23 cellular contexts compared by ENCODE assay signal in the genomic region with DNA sequence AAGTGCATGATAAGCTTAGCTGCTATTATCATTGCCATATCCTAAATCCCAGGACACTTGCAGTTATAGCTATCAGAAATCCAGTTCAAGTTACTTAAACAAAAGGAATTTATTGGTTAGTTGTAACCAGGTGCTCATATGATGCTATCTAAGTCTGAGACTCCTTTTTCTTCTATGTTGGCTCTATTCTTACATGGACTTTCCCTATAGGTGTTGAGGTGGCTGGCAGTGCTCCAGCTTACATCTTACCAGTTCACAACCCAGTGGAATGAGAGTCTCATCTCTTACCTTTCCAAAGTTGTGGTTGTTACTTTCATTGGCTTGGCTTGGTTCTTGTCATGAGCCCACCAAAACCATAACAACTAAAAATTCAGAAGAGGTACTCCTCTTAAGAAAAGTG.
A peak's percentile ranks its signal among the peaks of the same experiment; 100 is the strongest.
DNase-seq lines count a peak whose midpoint lies in the region; ATAC-seq and TF ChIP-seq lines count a peak whose summit lies in the region.
"Had no signal": no experiment of that assay in that cellular context is flagged by ENCODE, and none has a peak within 500 bp of the region (broad histone marks: within the 10 kb centered on the region; RNA-seq: fewer than 3 reads in every experiment).

No MANE protein-coding gene starts in this region.

- no peaks in the 10 kb centered on the region for H3K36me3 ChIP-seq in mammary epithelial cell (ENCODE audit: insufficient read depth, low read length)
- no peaks in the 10 kb centered on the region for H3K36me3 ChIP-seq in RWPE2 (ENCODE audit: low read depth)
- H3K36me3 ChIP-seq: HAP-1, Peyer's patch, SJCRH30 had no signal

- H3K27me3 ChIP-seq in mammary epithelial cell (ENCODE audit: insufficient read depth, low read length) (no peaks in the 10 kb centered on the region), RWPE2 (ENCODE audit: insufficient read depth, poor library complexity, severe bottlenecking) (no peaks in the 10 kb centered on the region)
- H3K27me3 ChIP-seq: Peyer's patch, SJCRH30, testis had no signal

- H3K9me3 ChIP-seq in mammary epithelial cell (replicated peaks; ENCODE audit: insufficient read depth, low read length) (no peaks in the 10 kb centered on the region), RWPE2 (ENCODE audit: severe bottlenecking) (no peaks in the 10 kb centered on the region)
- H3K9me3 ChIP-seq: HAP-1, Peyer's patch, SJCRH30, testis had no signal

- TF ChIP-seq CTCF in mammary epithelial cell (conservative IDR thresholded peaks at IDR 0.05 in 1 of 2, IDR thresholded peaks at IDR 0.05 in 1 of 2; ENCODE audit: extremely low read depth in 1 of 2, insufficient read depth in 1 of 2, low read depth in 1 of 2, low read length in 2 of 2) (no peak), MCF 10A (IDR thresholded peaks at IDR 0.05; ENCODE audit: unreplicated experiment) (no peak), RWPE2 (IDR thresholded peaks at IDR 0.05; ENCODE audit: poor library complexity, severe bottlenecking) (no peak), fibroblast of the aortic adventitia (IDR thresholded peaks at IDR 0.05; ENCODE audit: insufficient read depth, low read length) (no peak)

- no peak overlapping the region for H2AFZ ChIP-seq in mammary epithelial cell (ENCODE audit: low read depth, low read length)

- CTCF ChIA-PET in mammary epithelial cell (lab: Charles Lee; ENCODE audit: low non-redundant PET) = no interaction called here
- CTCF ChIA-PET in MCF 10A (lab: Yijun Ruan, JAX) = interaction anchor here (0.6 kb wide), 2 partner anchors 234 to 1226 kb away, joined by 3 read pairs; no protein-coding TSS in a partner anchor

- no peaks in the 10 kb centered on the region for H3K79me2 ChIP-seq in mammary epithelial cell (ENCODE audit: insufficient read depth, low read length)

- H3K4me3 ChIP-seq in mammary epithelial cell (replicated peaks in 1 of 3; ENCODE audit: insufficient read depth in 1 of 3, low read depth in 2 of 3, low read length in 3 of 3) (no peak overlapping the region), RWPE2 (ENCODE audit: severe bottlenecking) (no peak overlapping the region), fibroblast of the aortic adventitia (ENCODE audit: low read depth, low read length) (no peak overlapping the region)
- H3K4me3 ChIP-seq: HAP-1, Peyer's patch, SJCRH30, testis had no signal

- dilution Hi-C loops in mammary epithelial cell (cut with HindIII; ENCODE audit: low sequenced_read_pairs) = no loop called here

- H3K27ac Mint-ChIP-seq in MCF 10A (ENCODE audit: low read depth, unreplicated experiment) = no peak overlapping the region
- peak overlapping the region in 1 of 2 donors; percentile 66 for H3K27ac Mint-ChIP-seq in stimulated activated naive CD8-positive, alpha-beta T cell treated with anti-CD3 and anti-CD28 coated beads, Interleukin-15, amount 100 ng/mL, for 72 hours
- H3K27ac Mint-ChIP-seq: activated naive CD4-positive, alpha-beta T cell treated with anti-CD3 and anti-CD28 coated beads, Interleukin-2, amount 50 U/mL, for 24 hours; CD8-positive, alpha-beta T cell; T-helper 1 cell treated with Interleukin-12 subunit alpha and Interleukin-12 subunit beta and Interleukin-4 antibody, amounts not matched to agents 30 μg/mL and 1 μg/mL, for 36 hours had no signal

- POLR2A ChIA-PET in MCF 10A (lab: Yijun Ruan, JAX) = interaction anchor here (0.9 to 1.9 kb wide), 3 partner anchors 21 to 97 kb away, joined by 3 to 8 read pairs (median 6); no protein-coding TSS in a partner anchor

- no peak overlapping the region for H3K9ac ChIP-seq in mammary epithelial cell (ENCODE audit: insufficient read depth, low read length)

- in situ Hi-C loops in mammary epithelial cell (cut with MboI; ENCODE audit: low sequenced_read_pairs in 2 of 2) = no loop called here

- no peaks in the 10 kb centered on the region for H3K9me3 Mint-ChIP-seq in MCF 10A (ENCODE audit: unreplicated experiment)
- H3K9me3 Mint-ChIP-seq in stimulated activated naive CD8-positive, alpha-beta T cell treated with anti-CD3 and anti-CD28 coated beads, Interleukin-15, amount 100 ng/mL, for 72 hours = no peaks in the 10 kb centered on the region
- H3K9me3 Mint-ChIP-seq: activated CD4-positive, alpha-beta T cell treated with anti-CD3 and anti-CD28 coated beads, Interleukin-2, amount 10 ng/mL, durations not matched to agents 24 days and 14 days; activated naive CD4-positive, alpha-beta T cell treated with anti-CD3 and anti-CD28 coated beads, Interleukin-2, amount 50 U/mL, for 24 hours; CD8-positive, alpha-beta T cell had no signal

- DNase-seq in mammary epithelial cell (peak; percentile 76), MCF 10A (ENCODE audit: unreplicated experiment) (no peak), RWPE2 (ENCODE audit: low spot score) (no peak), fibroblast of the aortic adventitia (ENCODE audit: low read depth) (peak; percentile 16), 8988T (no peak), retina (no peak)
- DNase-seq in stimulated activated naive CD8-positive, alpha-beta T cell treated with anti-CD3 and anti-CD28 coated beads, Interleukin-15, amount 100 ng/mL, for 72 hours = peak in 1 of 2 donors; percentile 73
- DNase-seq: activated CD4-positive, alpha-beta T cell treated with anti-CD3 and anti-CD28 coated beads, Interleukin-2, amount 10 ng/mL, durations not matched to agents 24 days and 14 days; AML-193; CD8-positive, alpha-beta T cell; DMS153; KBM-7; kidney glomerular epithelial cell; NCI-H146; NCI-H524; NK-92 treated with Interleukin-12 subunit alpha and Interleukin-12 subunit beta, amount 100 ng/mL, for 24 hours; occipital lobe; Peyer's patch; SJCRH30; testis had no signal

- BruUV-seq in mammary epithelial cell (replicated peaks; lab: Mats Ljungman, UMichigan) (no TSS peak), MCF 10A (replicated peaks; lab: Mats Ljungman, UMichigan) (no TSS peak)

- peaks cover 16% of the 10 kb centered on the region for H3K4me1 Mint-ChIP-seq in MCF 10A (ENCODE audit: insufficient read depth, unreplicated experiment)
- H3K4me1 Mint-ChIP-seq in stimulated activated naive CD8-positive, alpha-beta T cell treated with anti-CD3 and anti-CD28 coated beads, Interleukin-15, amount 100 ng/mL, for 72 hours = peaks cover 16% of the 10 kb centered on the region
- H3K4me1 Mint-ChIP-seq: activated naive CD4-positive, alpha-beta T cell treated with anti-CD3 and anti-CD28 coated beads, Interleukin-2, amount 50 U/mL, for 24 hours had no signal

- ATAC-seq in RWPE2 (ENCODE audit: low read depth) = no peak
- peak; percentile 89 for ATAC-seq in stimulated activated naive CD8-positive, alpha-beta T cell treated with anti-CD3 and anti-CD28 coated beads, Interleukin-15, amount 100 ng/mL, for 72 hours
- ATAC-seq: CD8-positive, alpha-beta T cell had no signal

- peaks cover 6% of the 10 kb centered on the region for H3K36me3 Mint-ChIP-seq in MCF 10A (ENCODE audit: insufficient read depth, unreplicated experiment)
- H3K36me3 Mint-ChIP-seq: CD8-positive, alpha-beta T cell had no signal

- H4K20me1 ChIP-seq in mammary epithelial cell (ENCODE audit: insufficient read depth, low read length) = no peaks in the 10 kb centered on the region

- H3K4me3 Mint-ChIP-seq in MCF 10A (ENCODE audit: unreplicated experiment) = no peak overlapping the region
- H3K4me3 Mint-ChIP-seq in stimulated activated naive CD8-positive, alpha-beta T cell treated with anti-CD3 and anti-CD28 coated beads, Interleukin-15, amount 100 ng/mL, for 72 hours = peak overlapping the region in 1 of 2 donors; percentile 38
- H3K4me3 Mint-ChIP-seq: activated CD4-positive, alpha-beta T cell treated with anti-CD3 and anti-CD28 coated beads, Interleukin-2, amount 10 ng/mL, durations not matched to agents 24 days and 14 days; activated naive CD4-positive, alpha-beta T cell treated with anti-CD3 and anti-CD28 coated beads, Interleukin-2, amount 50 U/mL, for 24 hours; CD8-positive, alpha-beta T cell; T-helper 1 cell treated with Interleukin-12 subunit alpha and Interleukin-12 subunit beta and Interleukin-4 antibody, amounts not matched to agents 30 μg/mL and 1 μg/mL, for 36 hours had no signal

- intact Hi-C loops in mammary epithelial cell (cut with micrococcal nuclease) (loop anchor here (10.0 kb wide), 1 partner anchor 1538 kb away; no protein-coding TSS in a partner anchor), MCF 10A (cut with micrococcal nuclease) (no loop called here)

- H3K4me1 ChIP-seq in mammary epithelial cell (ENCODE audit: insufficient read depth, low read length) (peaks cover 26% of the 10 kb centered on the region), RWPE2 (ENCODE audit: insufficient read depth, poor library complexity, severe bottlenecking) (peaks cover 25% of the 10 kb centered on the region)
- H3K4me1 ChIP-seq: HAP-1, Peyer's patch, testis had no signal

- no peak overlapping the region for H3K4me2 ChIP-seq in mammary epithelial cell (ENCODE audit: insufficient read depth, low read depth, low read length)

- H3K27ac ChIP-seq in mammary epithelial cell (ENCODE audit: insufficient read depth, low read depth, low read length) (no peak overlapping the region), RWPE2 (ENCODE audit: poor library complexity, severe bottlenecking) (peak overlapping the region; percentile 69)
- H3K27ac ChIP-seq: Peyer's patch, testis had no signal

- peaks cover 65% of the 10 kb centered on the region for H3K27me3 Mint-ChIP-seq in MCF 10A (ENCODE audit: insufficient read depth, unreplicated experiment)
- peaks cover 35% of the 10 kb centered on the region for H3K27me3 Mint-ChIP-seq in stimulated activated naive CD8-positive, alpha-beta T cell treated with anti-CD3 and anti-CD28 coated beads, Interleukin-15, amount 100 ng/mL, for 72 hours
- H3K27me3 Mint-ChIP-seq: activated naive CD4-positive, alpha-beta T cell treated with anti-CD3 and anti-CD28 coated beads, Interleukin-2, amount 50 U/mL, for 24 hours had no signal

Comparison
In these comparisons a context has a peak if more than half of its experiments do, and no peak if none do; other contexts are left out.
1. DNase-seq: peak in mammary epithelial cell (single experiment) and fibroblast of the aortic adventitia (single experiment); none in MCF 10A (single experiment), RWPE2 (single experiment), 8988T (single experiment) and retina (single experiment).